In genomic region chr21:40433575-40433974, GRCh38 we compare ENCODE assay signal across 1 cellular context.
TF ChIP-seq lines count a peak whose summit lies in the region.

No MANE protein-coding gene starts in this region.

TF ChIP-seq in HEK293, 187 proteins besides CTCF, POLR2A, EP300 and RAD21 (continued from another document and continues in another):
- TF ChIP-seq ZNF2 (tag by site-specific recombination; IDR thresholded peaks at IDR 0.05) (no peak), ZNF701 (tag by site-specific recombination; IDR thresholded peaks at IDR 0.05) (no peak), ZNF670 (tag by site-specific recombination; IDR thresholded peaks at IDR 0.05; ENCODE audit: low read depth) (no peak), ZNF335 (tag by site-specific recombination; conservative IDR thresholded peaks at IDR 0.05) (no peak), ZNF76 (tag by site-specific recombination; IDR thresholded peaks at IDR 0.05; ENCODE audit: borderline replicate concordance, low read depth) (no peak), ZNF416 (tag by site-specific recombination; IDR thresholded peaks at IDR 0.05) (0 out of 2 replicates have a peak, but pooled peaks have one; percentile 51), GLI4 (tag by site-specific recombination; IDR thresholded peaks at IDR 0.05) (no peak), ZNF324 (tag by site-specific recombination; IDR thresholded peaks at IDR 0.05) (peak; percentile 88), ZSCAN5A (tag by site-specific recombination; IDR thresholded peaks at IDR 0.05) (0 out of 2 replicates have a peak, but pooled peaks have one; percentile 35), TSHZ1 (tag by site-specific recombination; IDR thresholded peaks at IDR 0.05; ENCODE audit: borderline replicate concordance) (peak; percentile 45; the same call in 1 of the 2 replicates), HIC1 (tag by site-specific recombination; IDR thresholded peaks at IDR 0.05) (no peak), ZNF174 (tag by site-specific recombination; IDR thresholded peaks at IDR 0.05) (0 out of 2 replicates have a peak, but pooled peaks have one; percentile 52), ZBTB1 (tag by site-specific recombination; IDR thresholded peaks at IDR 0.05) (no peak), ZNF621 (tag by site-specific recombination; IDR thresholded peaks at IDR 0.05) (peak; percentile 94; the same call in 1 of the 2 replicates), ZBTB8A (tag by site-specific recombination; IDR thresholded peaks at IDR 0.05) (no peak), SALL2 (tag by site-specific recombination; IDR thresholded peaks at IDR 0.05; ENCODE audit: borderline replicate concordance) (peak; percentile 93), KLF10 (tag by site-specific recombination; IDR thresholded peaks at IDR 0.05) (no peak), ZNF600 (tag by site-specific recombination; IDR thresholded peaks at IDR 0.05) (no peak), ZBTB48 (tag by site-specific recombination; IDR thresholded peaks at IDR 0.05) (no peak), ZNF362 (tag by site-specific recombination; IDR thresholded peaks at IDR 0.05) (peak; percentile 60; the same call in 1 of the 2 replicates), ZNF211 (tag by site-specific recombination; IDR thresholded peaks at IDR 0.05; ENCODE audit: low read depth) (no peak), ZNF266 (tag by site-specific recombination; IDR thresholded peaks at IDR 0.05; ENCODE audit: low read depth) (no peak), ZNF155 (tag by site-specific recombination; IDR thresholded peaks at IDR 0.05) (0 out of 2 replicates have a peak, but pooled peaks have one; percentile 43), ZNF146 (tag by site-specific recombination; IDR thresholded peaks at IDR 0.05) (no peak), TRIM28 (IDR thresholded peaks at IDR 0.05; ENCODE audit: borderline replicate concordance, low read length) (no peak), ZNF398 (tag by site-specific recombination; IDR thresholded peaks at IDR 0.05) (peak; percentile 64), ZBTB21 (tag by site-specific recombination; IDR thresholded peaks at IDR 0.05) (peak; percentile 95), REPIN1 (tag by site-specific recombination; IDR thresholded peaks at IDR 0.05; ENCODE audit: low read depth) (no peak), ZFHX2 (tag by site-specific recombination; conservative IDR thresholded peaks at IDR 0.05) (no peak), ZNF747 (tag by site-specific recombination; IDR thresholded peaks at IDR 0.05) (0 out of 2 replicates have a peak, but pooled peaks have one; percentile 78), IKZF3 (tag by site-specific recombination; IDR thresholded peaks at IDR 0.05) (no peak), ZNF426 (tag by site-specific recombination; IDR thresholded peaks at IDR 0.05) (no peak), ZNF157 (tag by site-specific recombination; IDR thresholded peaks at IDR 0.05) (no peak), INSM2 (tag by site-specific recombination; IDR thresholded peaks at IDR 0.05) (peak; percentile 30; the same call in 1 of the 2 replicates), ZFP41 (tag by site-specific recombination; IDR thresholded peaks at IDR 0.05; ENCODE audit: borderline replicate concordance) (no peak), SCRT1 (tag by site-specific recombination; IDR thresholded peaks at IDR 0.05; ENCODE audit: borderline replicate concordance) (no peak), ZNF23 (tag by site-specific recombination; IDR thresholded peaks at IDR 0.05; ENCODE audit: borderline replicate concordance) (no peak), ZNF610 (tag by site-specific recombination; IDR thresholded peaks at IDR 0.05; ENCODE audit: borderline replicate concordance) (no peak)
- TF ChIP-seq, protein P1, sequence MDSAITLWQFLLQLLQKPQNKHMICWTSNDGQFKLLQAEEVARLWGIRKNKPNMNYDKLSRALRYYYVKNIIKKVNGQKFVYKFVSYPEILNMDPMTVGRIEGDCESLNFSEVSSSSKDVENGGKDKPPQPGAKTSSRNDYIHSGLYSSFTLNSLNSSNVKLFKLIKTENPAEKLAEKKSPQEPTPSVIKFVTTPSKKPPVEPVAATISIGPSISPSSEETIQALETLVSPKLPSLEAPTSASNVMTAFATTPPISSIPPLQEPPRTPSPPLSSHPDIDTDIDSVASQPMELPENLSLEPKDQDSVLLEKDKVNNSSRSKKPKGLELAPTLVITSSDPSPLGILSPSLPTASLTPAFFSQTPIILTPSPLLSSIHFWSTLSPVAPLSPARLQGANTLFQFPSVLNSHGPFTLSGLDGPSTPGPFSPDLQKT (IDR thresholded peaks at IDR 0.05; ENCODE audit: borderline replicate concordance, low read depth, low read length) = no peak
- TF ChIP-seq, protein P2, sequence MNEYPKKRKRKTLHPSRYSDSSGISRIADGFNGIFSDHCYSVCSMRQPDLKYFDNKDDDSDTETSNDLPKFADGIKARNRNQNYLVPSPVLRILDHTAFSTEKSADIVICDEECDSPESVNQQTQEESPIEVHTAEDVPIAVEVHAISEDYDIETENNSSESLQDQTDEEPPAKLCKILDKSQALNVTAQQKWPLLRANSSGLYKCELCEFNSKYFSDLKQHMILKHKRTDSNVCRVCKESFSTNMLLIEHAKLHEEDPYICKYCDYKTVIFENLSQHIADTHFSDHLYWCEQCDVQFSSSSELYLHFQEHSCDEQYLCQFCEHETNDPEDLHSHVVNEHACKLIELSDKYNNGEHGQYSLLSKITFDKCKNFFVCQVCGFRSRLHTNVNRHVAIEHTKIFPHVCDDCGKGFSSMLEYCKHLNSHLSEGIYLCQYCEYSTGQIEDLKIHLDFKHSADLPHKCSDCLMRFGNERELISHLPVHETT (tag by site-specific recombination; IDR thresholded peaks at IDR 0.05) = peak; percentile 97
- TF ChIP-seq, protein P3, sequence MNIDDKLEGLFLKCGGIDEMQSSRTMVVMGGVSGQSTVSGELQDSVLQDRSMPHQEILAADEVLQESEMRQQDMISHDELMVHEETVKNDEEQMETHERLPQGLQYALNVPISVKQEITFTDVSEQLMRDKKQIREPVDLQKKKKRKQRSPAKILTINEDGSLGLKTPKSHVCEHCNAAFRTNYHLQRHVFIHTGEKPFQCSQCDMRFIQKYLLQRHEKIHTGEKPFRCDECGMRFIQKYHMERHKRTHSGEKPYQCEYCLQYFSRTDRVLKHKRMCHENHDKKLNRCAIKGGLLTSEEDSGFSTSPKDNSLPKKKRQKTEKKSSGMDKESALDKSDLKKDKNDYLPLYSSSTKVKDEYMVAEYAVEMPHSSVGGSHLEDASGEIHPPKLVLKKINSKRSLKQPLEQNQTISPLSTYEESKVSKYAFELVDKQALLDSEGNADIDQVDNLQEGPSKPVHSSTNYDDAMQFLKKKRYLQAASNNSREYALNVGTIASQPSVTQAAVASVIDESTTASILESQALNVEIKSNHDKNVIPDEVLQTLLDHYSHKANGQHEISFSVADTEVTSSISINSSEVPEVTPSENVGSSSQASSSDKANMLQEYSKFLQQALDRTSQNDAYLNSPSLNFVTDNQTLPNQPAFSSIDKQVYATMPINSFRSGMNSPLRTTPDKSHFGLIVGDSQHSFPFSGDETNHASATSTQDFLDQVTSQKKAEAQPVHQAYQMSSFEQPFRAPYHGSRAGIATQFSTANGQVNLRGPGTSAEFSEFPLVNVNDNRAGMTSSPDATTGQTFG (tag by site-specific recombination; IDR thresholded peaks at IDR 0.05; ENCODE audit: borderline replicate concordance) = peak; percentile 96
- TF ChIP-seq, protein P4, sequence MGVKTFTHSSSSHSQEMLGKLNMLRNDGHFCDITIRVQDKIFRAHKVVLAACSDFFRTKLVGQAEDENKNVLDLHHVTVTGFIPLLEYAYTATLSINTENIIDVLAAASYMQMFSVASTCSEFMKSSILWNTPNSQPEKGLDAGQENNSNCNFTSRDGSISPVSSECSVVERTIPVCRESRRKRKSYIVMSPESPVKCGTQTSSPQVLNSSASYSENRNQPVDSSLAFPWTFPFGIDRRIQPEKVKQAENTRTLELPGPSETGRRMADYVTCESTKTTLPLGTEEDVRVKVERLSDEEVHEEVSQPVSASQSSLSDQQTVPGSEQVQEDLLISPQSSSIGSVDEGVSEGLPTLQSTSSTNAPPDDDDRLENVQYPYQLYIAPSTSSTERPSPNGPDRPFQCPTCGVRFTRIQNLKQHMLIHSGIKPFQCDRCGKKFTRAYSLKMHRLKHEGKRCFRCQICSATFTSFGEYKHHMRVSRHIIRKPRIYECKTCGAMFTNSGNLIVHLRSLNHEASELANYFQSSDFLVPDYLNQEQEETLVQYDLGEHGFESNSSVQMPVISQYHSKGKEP (tag by site-specific recombination; IDR thresholded peaks at IDR 0.05) = no peak
